Comparison of ENCODE assay signal across 20 cellular contexts in the genomic region with DNA sequence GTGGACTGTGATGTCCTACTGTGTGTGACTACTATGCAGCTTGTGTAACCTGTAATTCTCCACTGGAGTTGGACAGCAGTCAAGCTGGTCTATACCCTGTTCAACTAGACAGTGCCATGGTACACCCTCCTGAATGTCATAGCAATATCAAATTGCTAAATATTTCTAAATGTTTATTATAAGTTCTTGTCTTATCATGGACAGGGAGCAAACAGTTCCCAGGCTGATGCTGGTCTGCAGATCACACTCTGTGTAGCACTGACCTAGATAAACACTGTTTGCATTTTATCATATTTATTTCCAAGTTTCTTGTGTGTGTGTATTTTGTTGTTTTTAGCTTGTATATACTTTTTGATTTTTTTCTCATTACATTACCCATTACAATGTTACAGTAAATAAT. TPM values are rescaled to one million over a fixed set of nuclear protein-coding genes. Genes with fewer than 3 reads are reported as not detected.
"Had no signal": no experiment of that assay in that cellular context is flagged by ENCODE, and none has a peak within 500 bp of the region (broad histone marks: within the 10 kb centered on the region; RNA-seq: fewer than 3 reads in every experiment).

No MANE protein-coding gene starts in this region.

- ATAC-seq: left lobe of liver; stimulated activated effector memory CD8-positive, alpha-beta T cell treated with anti-CD3 and anti-CD28 coated beads, Interleukin-12 subunit alpha, Interleukin-12 subunit beta, amount 100 ng/mL, for 72 hours had no signal

- H3K9me3 Mint-ChIP-seq: activated naive CD4-positive, alpha-beta T cell treated with anti-CD3 and anti-CD28 coated beads, Interleukin-2, amount 10 ng/mL, durations not matched to agents 7 days and 5 days; activated T-helper 2 cell treated with anti-CD3 and anti-CD28 coated beads, Interferon-gamma antibody, Interleukin-2, Interleukin-4, amounts not matched to agents 10 μg/mL and 5 μg/mL and 100 μg/mL, durations not matched to agents 14 hours and 24 hours and 36 hours; stimulated activated effector memory CD8-positive, alpha-beta T cell treated with anti-CD3 and anti-CD28 coated beads, Interleukin-12 subunit alpha, Interleukin-12 subunit beta, amount 100 ng/mL, for 72 hours had no signal

- H3K4me3 Mint-ChIP-seq: activated naive CD4-positive, alpha-beta T cell treated with anti-CD3 and anti-CD28 coated beads, Interleukin-2, amount 10 ng/mL, durations not matched to agents 7 days and 5 days; nephron progenitor cell; stimulated activated effector memory CD8-positive, alpha-beta T cell treated with anti-CD3 and anti-CD28 coated beads, Interleukin-12 subunit alpha, Interleukin-12 subunit beta, amount 100 ng/mL, for 72 hours had no signal

- H3K9me3 ChIP-seq: upper lobe of left lung had no signal

- H3K36me3 ChIP-seq: upper lobe of left lung had no signal

- H3K4me3 ChIP-seq: SK-N-MC, upper lobe of left lung had no signal

- H3K36me3 Mint-ChIP-seq: activated naive CD4-positive, alpha-beta T cell treated with anti-CD3 and anti-CD28 coated beads, Interleukin-2, amount 10 ng/mL, durations not matched to agents 7 days and 5 days; stimulated activated effector memory CD8-positive, alpha-beta T cell treated with anti-CD3 and anti-CD28 coated beads, Interleukin-12 subunit alpha, Interleukin-12 subunit beta, amount 100 ng/mL, for 72 hours had no signal

- H3K4me1 Mint-ChIP-seq: stimulated activated effector memory CD8-positive, alpha-beta T cell treated with anti-CD3 and anti-CD28 coated beads, Interleukin-12 subunit alpha, Interleukin-12 subunit beta, amount 100 ng/mL, for 72 hours had no signal

- DNase-seq: activated CD4-positive, CD25-positive, alpha-beta regulatory T cell treated with anti-CD3 and anti-CD28 coated beads, Interleukin-2, amount 50 U/mL, for 72 hours; activated naive CD4-positive, alpha-beta T cell treated with anti-CD3 and anti-CD28 coated beads, Interleukin-2, amount 10 ng/mL, durations not matched to agents 7 days and 5 days; caudate nucleus; cortex of kidney; effector CD8-positive, alpha-beta T cell; islet precursor cell; mesenchymal stem cell; nephron progenitor cell; occipital lobe; substantia nigra; T-helper 1 cell; T1000; upper lobe of left lung had no signal

- H3K27me3 ChIP-seq: upper lobe of left lung had no signal

- H3K27ac Mint-ChIP-seq: activated naive CD4-positive, alpha-beta T cell treated with anti-CD3 and anti-CD28 coated beads, Interleukin-2, amount 10 ng/mL, durations not matched to agents 7 days and 5 days; activated T-helper 2 cell treated with anti-CD3 and anti-CD28 coated beads, Interferon-gamma antibody, Interleukin-2, Interleukin-4, amounts not matched to agents 10 μg/mL and 5 μg/mL and 100 μg/mL, durations not matched to agents 14 hours and 24 hours and 36 hours; nephron progenitor cell; progenitor cell of endocrine pancreas; stimulated activated effector memory CD8-positive, alpha-beta T cell treated with anti-CD3 and anti-CD28 coated beads, Interleukin-12 subunit alpha, Interleukin-12 subunit beta, amount 100 ng/mL, for 72 hours had no signal

- H3K27me3 Mint-ChIP-seq: progenitor cell of endocrine pancreas had no signal

- H3K27ac ChIP-seq: SK-N-MC had no signal

- FAIRE-seq: endothelial cell of umbilical vein, frontal cortex had no signal

RNA-seq across cellular contexts. Expression of gene PARVA, which starts 22.0 kb away (rescaled TPM):
- total RNA-seq: activated T-helper 2 cell treated with anti-CD3 and anti-CD28 coated beads, Interferon-gamma antibody, Interleukin-2, Interleukin-4, amounts not matched to agents 10 μg/mL and 5 μg/mL and 100 μg/mL, durations not matched to agents 14 hours and 24 hours and 36 hours had no signal
